Comparison of ENCODE assay signal across 17 cellular contexts in the genomic region with DNA sequence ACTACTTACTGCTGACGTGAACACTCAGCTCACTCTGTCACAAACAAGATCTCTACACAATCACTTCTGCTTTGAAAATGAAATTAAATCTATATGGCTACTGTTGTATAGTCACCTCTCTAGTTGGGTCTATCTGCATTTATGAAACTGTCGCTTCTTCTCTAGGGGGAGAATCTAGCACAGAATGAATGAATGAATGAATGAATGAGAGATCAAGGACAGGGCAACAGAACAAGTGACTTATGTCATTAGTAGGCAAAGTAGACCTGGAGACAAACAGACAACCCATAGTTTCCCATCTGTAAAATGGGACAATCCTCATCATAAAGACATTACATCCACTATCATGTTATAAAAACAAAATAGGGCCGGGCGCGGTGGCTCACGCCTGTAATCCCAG.
"Had no signal": no experiment of that assay in that cellular context is flagged by ENCODE, and none has a peak within 500 bp of the region (broad histone marks: within the 10 kb centered on the region; RNA-seq: fewer than 3 reads in every experiment).

No MANE protein-coding gene starts in this region.

- H3K4me1 ChIP-seq: parathyroid adenoma had no signal

- H3K9ac ChIP-seq: parathyroid adenoma had no signal

- H2AFZ ChIP-seq: parathyroid adenoma had no signal

- H3K79me2 ChIP-seq: parathyroid adenoma had no signal

- ATAC-seq: T-cell had no signal

- H3K36me3 ChIP-seq: upper lobe of right lung had no signal

- H3K9me3 ChIP-seq: stomach, testis, upper lobe of right lung had no signal

- H3K36me3 Mint-ChIP-seq: activated naive CD8-positive, alpha-beta T cell treated with anti-CD3 and anti-CD28 coated beads, Interleukin-2, amount 10 ng/mL, durations not matched to agents 7 days and 5 days; T-cell had no signal

- DNase-seq: activated CD4-positive, CD25-positive, alpha-beta regulatory T cell treated with anti-CD3 and anti-CD28 coated beads, Interleukin-2, amount 50 U/mL, for 72 hours; activated naive CD4-positive, alpha-beta T cell; activated naive CD8-positive, alpha-beta T cell treated with anti-CD3 and anti-CD28 coated beads, Interleukin-2, amount 10 ng/mL, durations not matched to agents 7 days and 5 days; anterior cingulate cortex; cerebellar nuclear complex; kidney; nephron progenitor cell; stimulated activated CD4-positive, alpha-beta T cell treated with anti-CD3 and anti-CD28 coated beads, Interleukin-12 subunit alpha, Interleukin-12 subunit beta, amount 100 ng/mL, for 4 hours; stimulated activated CD4-positive, alpha-beta T cell treated with anti-CD3 and anti-CD28 coated beads, Interleukin-2, amount 100 ng/mL, for 24 hours; stomach; T-cell; T-helper 9 cell; testis; upper lobe of right lung had no signal

- H3K9me3 Mint-ChIP-seq: activated naive CD8-positive, alpha-beta T cell treated with anti-CD3 and anti-CD28 coated beads, Interleukin-2, amount 10 ng/mL, durations not matched to agents 7 days and 5 days; activated T-helper 1 cell treated with anti-CD3 and anti-CD28 coated beads, Interleukin-12 subunit alpha, Interleukin-12 subunit beta, Interleukin-2, Interleukin-4 antibody, amounts not matched to agents 30 ng/mL and 10 ng/mL and 1 ng/mL, durations not matched to agents 14 hours and 24 hours and 36 hours; dendritic cell treated with granulocyte-macrophage colony-stimulating factor and Interleukin-4, amounts not matched to agents 40 ng/mL and 50 ng/mL, for 4 days; nephron progenitor cell; T-cell had no signal

- H3K4me3 Mint-ChIP-seq: activated naive CD8-positive, alpha-beta T cell treated with anti-CD3 and anti-CD28 coated beads, Interleukin-2, amount 10 ng/mL, durations not matched to agents 7 days and 5 days; activated T-helper 1 cell treated with anti-CD3 and anti-CD28 coated beads, Interleukin-12 subunit alpha, Interleukin-12 subunit beta, Interleukin-2, Interleukin-4 antibody, amounts not matched to agents 30 ng/mL and 10 ng/mL and 1 ng/mL, durations not matched to agents 14 hours and 24 hours and 36 hours; dendritic cell treated with granulocyte-macrophage colony-stimulating factor and Interleukin-4, amounts not matched to agents 40 ng/mL and 50 ng/mL, for 4 days had no signal

- FAIRE-seq: kidney had no signal

- H3K27ac ChIP-seq: parathyroid adenoma, testis, upper lobe of right lung had no signal

- H3K27ac Mint-ChIP-seq: activated naive CD8-positive, alpha-beta T cell treated with anti-CD3 and anti-CD28 coated beads, Interleukin-2, amount 10 ng/mL, durations not matched to agents 7 days and 5 days; activated T-helper 1 cell treated with anti-CD3 and anti-CD28 coated beads, Interleukin-12 subunit alpha, Interleukin-12 subunit beta, Interleukin-2, Interleukin-4 antibody, amounts not matched to agents 30 ng/mL and 10 ng/mL and 1 ng/mL, durations not matched to agents 14 hours and 24 hours and 36 hours; dendritic cell treated with granulocyte-macrophage colony-stimulating factor and Interleukin-4, amounts not matched to agents 40 ng/mL and 50 ng/mL, for 4 days; nephron progenitor cell had no signal

- H3K27me3 ChIP-seq: testis, upper lobe of right lung had no signal
